In the genomic region with DNA sequence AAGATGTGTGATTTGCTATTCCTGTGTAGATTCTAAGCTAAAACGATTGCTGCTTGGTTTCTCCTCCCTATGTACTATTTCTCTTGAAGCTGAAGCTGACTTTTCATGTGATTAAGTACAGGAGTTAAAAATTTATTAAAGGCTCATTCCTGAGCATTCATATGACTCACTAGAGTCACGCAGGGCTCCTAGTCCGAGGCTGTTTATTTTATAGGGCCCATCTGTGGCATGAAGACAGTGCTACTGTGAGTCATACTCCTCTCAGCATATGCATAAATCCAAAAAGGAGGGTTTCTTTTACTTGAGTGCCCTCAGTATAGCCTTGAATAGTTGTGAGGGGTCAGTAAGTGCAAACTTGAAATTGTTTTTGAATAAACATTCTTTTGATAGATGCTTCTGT, we compare ENCODE assay signal across 9 cellular contexts.
A peak's percentile ranks its signal among the peaks of the same experiment; 100 is the strongest.
DNase-seq lines count a peak whose midpoint lies in the region; ATAC-seq and TF ChIP-seq lines count a peak whose summit lies in the region.
"Had no signal": no experiment of that assay in that cellular context is flagged by ENCODE, and none has a peak within 500 bp of the region (broad histone marks: within the 10 kb centered on the region; RNA-seq: fewer than 3 reads in every experiment).

No MANE protein-coding gene starts in this region.

- ATAC-seq in activated CD4-positive, alpha-beta T cell treated with anti-CD3 and anti-CD28 coated beads for 36 hours, result no peak
- peak in 1 of 2 donors; percentile 54 for ATAC-seq in upper lobe of left lung (ENCODE audit: low FRiP score in 2 of 2)

- H3K4me3 ChIP-seq in upper lobe of left lung, result no peak overlapping the region

- H3K9me3 Mint-ChIP-seq in activated CD4-positive, alpha-beta T cell treated with anti-CD3 and anti-CD28 coated beads for 36 hours (ENCODE audit: low read depth), result no peaks in the 10 kb centered on the region

- H3K36me3 ChIP-seq in upper lobe of left lung, result peaks cover 0 to 6% (median 0%) of the 10 kb centered on the region in 4 donors
- H3K36me3 ChIP-seq: ovary had no signal

- H3K27me3 ChIP-seq in upper lobe of left lung, result no peaks in the 10 kb centered on the region
- H3K27me3 ChIP-seq: ovary had no signal

- no peak for TF ChIP-seq EP300 in upper lobe of left lung (IDR thresholded peaks at IDR 0.05)

- H3K36me3 Mint-ChIP-seq in activated CD4-positive, alpha-beta T cell treated with anti-CD3 and anti-CD28 coated beads for 36 hours (ENCODE audit: low read depth), result peaks cover 2% of the 10 kb centered on the region

- CTCF ChIA-PET in activated CD4-positive, alpha-beta T cell treated with anti-CD3 and anti-CD28 coated beads for 36 hours (lab: Charles Lee), result no interaction called here

- no peak for DNase-seq in activated CD4-positive, alpha-beta T cell treated with anti-CD3 and anti-CD28 coated beads for 36 hours
- no peak for DNase-seq in activated CD4-positive, alpha-beta T cell treated with anti-CD3 and anti-CD28 coated beads for 48 hours
- peak; percentile 59 for DNase-seq in amniotic stem cell (lab: John Stamatoyannopoulos, UW)
- peak; percentile 96 for DNase-seq in iris pigment epithelial cell (ENCODE audit: low read depth)
- no peak for DNase-seq in upper lobe of left lung
- DNase-seq in ecto neural progenitor cell (ENCODE audit: low spot score), result no peak
- DNase-seq in NCI-H2171 (lab: John Stamatoyannopoulos, UW), result no peak
- DNase-seq in amygdala (lab: John Stamatoyannopoulos, UW), result no peak
- DNase-seq: ovary had no signal

- TF ChIP-seq CTCF in upper lobe of left lung (IDR thresholded peaks at IDR 0.05), result no peak

- peak overlapping the region; percentile 56 for H3K27ac Mint-ChIP-seq in activated CD4-positive, alpha-beta T cell treated with anti-CD3 and anti-CD28 coated beads for 36 hours

- H3K27ac ChIP-seq in upper lobe of left lung, result peak overlapping the region in 3 of 4 donors; percentile 32 to 48 (median 43)

- H3K4me3 Mint-ChIP-seq in activated CD4-positive, alpha-beta T cell treated with anti-CD3 and anti-CD28 coated beads for 36 hours, result peak overlapping the region; percentile 64

- peaks cover 21% of the 10 kb centered on the region for H3K4me1 Mint-ChIP-seq in activated CD4-positive, alpha-beta T cell treated with anti-CD3 and anti-CD28 coated beads for 36 hours

- H3K4me1 ChIP-seq in upper lobe of left lung, result peaks cover 13 to 29% (median 19%) of the 10 kb centered on the region in 4 donors

- no peak for TF ChIP-seq POLR2A in upper lobe of left lung (IDR thresholded peaks at IDR 0.05)

- H3K27me3 Mint-ChIP-seq in activated CD4-positive, alpha-beta T cell treated with anti-CD3 and anti-CD28 coated beads for 36 hours, result no peaks in the 10 kb centered on the region

- POLR2A ChIA-PET in activated CD4-positive, alpha-beta T cell treated with anti-CD3 and anti-CD28 coated beads for 36 hours (lab: Charles Lee), result interaction anchor here (0.6 kb wide), 2 partner anchors 9 to 89 kb away, joined by 3 to 4 read pairs; no protein-coding TSS in a partner anchor

- intact Hi-C loops in activated CD4-positive, alpha-beta T cell treated with anti-CD3 and anti-CD28 coated beads for 36 hours (cut with DNase I, micrococcal nuclease), result no loop called here

- 22 to 33% methylated on average over 3 of the region's 3 CpGs for WGBS in upper lobe of left lung, 2 donors

- H3K9me3 ChIP-seq in upper lobe of left lung, result no peaks in the 10 kb centered on the region
- H3K9me3 ChIP-seq: ovary had no signal

Comparison
In these comparisons a context has a peak if more than half of its experiments do, and no peak if none do; other contexts are left out.
1. DNase-seq: peak in amniotic stem cell (single experiment) and iris pigment epithelial cell (single experiment); none in activated CD4-positive, alpha-beta T cell treated with anti-CD3 and anti-CD28 coated beads for 36 hours (single experiment), activated CD4-positive, alpha-beta T cell treated with anti-CD3 and anti-CD28 coated beads for 48 hours (single experiment), upper lobe of left lung (0 of 2), ecto neural progenitor cell (single experiment), NCI-H2171 (single experiment) and amygdala (0 of 56).